In genomic region chr11:76208829-76209670, GRCh38 we compare ENCODE assay signal across 1 cellular context.
TF ChIP-seq lines count a peak whose summit lies in the region.

No MANE protein-coding gene starts in this region.

TF ChIP-seq in HEK293, 187 proteins besides CTCF, POLR2A, EP300 and RAD21 (continued from another document and continues in another):
- TF ChIP-seq REST (tag by site-specific recombination; IDR thresholded peaks at IDR 0.05) (peak; percentile 17; the same call in 1 of the 2 replicates), ZNF610 (tag by site-specific recombination; IDR thresholded peaks at IDR 0.05; ENCODE audit: borderline replicate concordance) (no peak), ZSCAN5A (tag by site-specific recombination; IDR thresholded peaks at IDR 0.05) (no peak), ZNF777 (tag by site-specific recombination; IDR thresholded peaks at IDR 0.05; ENCODE audit: borderline replicate concordance) (0 out of 2 replicates have a peak, but pooled peaks have one; percentile 54), ZNF202 (tag by site-specific recombination; IDR thresholded peaks at IDR 0.05; ENCODE audit: borderline replicate concordance) (no peak), ZNF423 (tag by site-specific recombination; IDR thresholded peaks at IDR 0.05) (peak; percentile 22; the same call in 1 of the 2 replicates), GLIS2 (tag by site-specific recombination; IDR thresholded peaks at IDR 0.05) (peak; percentile 84), ZFP37 (tag by site-specific recombination; IDR thresholded peaks at IDR 0.05) (0 out of 2 replicates have a peak, but pooled peaks have one; percentile 23), ZNF658 (tag by site-specific recombination; IDR thresholded peaks at IDR 0.05) (no peak), GLI2 (tag by site-specific recombination; IDR thresholded peaks at IDR 0.05; ENCODE audit: borderline replicate concordance, low read depth) (no peak), KLF8 (tag by site-specific recombination; IDR thresholded peaks at IDR 0.05) (peak; percentile 49; the same call in 1 of the 2 replicates), ZBTB7A (tag by site-specific recombination; IDR thresholded peaks at IDR 0.05; ENCODE audit: low read depth) (peak; percentile 40; the same call in 1 of the 2 replicates), ZNF560 (tag by site-specific recombination; IDR thresholded peaks at IDR 0.05; ENCODE audit: borderline replicate concordance) (no peak), BCL11A (tag by site-specific recombination; IDR thresholded peaks at IDR 0.05; ENCODE audit: low read depth) (peak; percentile 96), SP7 (tag by site-specific recombination; IDR thresholded peaks at IDR 0.05) (peak; percentile 81), GLIS1 (tag by site-specific recombination; IDR thresholded peaks at IDR 0.05) (peak; percentile 77), ZEB2 (tag by site-specific recombination; IDR thresholded peaks at IDR 0.05) (peak; percentile 66; the same call in 1 of the 2 replicates), ZNF843 (tag by site-specific recombination; IDR thresholded peaks at IDR 0.05) (0 out of 2 replicates have a peak, but pooled peaks have one; percentile 33), MZF1 (tag by site-specific recombination; IDR thresholded peaks at IDR 0.05; ENCODE audit: borderline replicate concordance) (peak; percentile 35; the same call in 1 of the 2 replicates), ZBTB10 (tag by site-specific recombination; IDR thresholded peaks at IDR 0.05) (peak; percentile 91), PATZ1 (tag by site-specific recombination; IDR thresholded peaks at IDR 0.05) (peak; percentile 89), ZBTB20 (tag by site-specific recombination; IDR thresholded peaks at IDR 0.05) (peak; percentile 91), ZBTB49 (tag by site-specific recombination; IDR thresholded peaks at IDR 0.05; ENCODE audit: low read depth) (no peak), ELK4 (IDR thresholded peaks at IDR 0.05; ENCODE audit: borderline replicate concordance, low read depth, low read length) (no peak), ZNF112 (tag by site-specific recombination; IDR thresholded peaks at IDR 0.05) (no peak), ZNF169 (tag by site-specific recombination; IDR thresholded peaks at IDR 0.05) (no peak), ZNF785 (tag by site-specific recombination; IDR thresholded peaks at IDR 0.05) (no peak), SP2 (tag by site-specific recombination; IDR thresholded peaks at IDR 0.05) (peak; percentile 21; the same call in 1 of the 2 replicates), ZBTB11 (tag by site-specific recombination; conservative IDR thresholded peaks at IDR 0.05; ENCODE audit: low read depth) (no peak), ZSCAN16 (tag by site-specific recombination; IDR thresholded peaks at IDR 0.05) (no peak), ZNF132 (tag by site-specific recombination; IDR thresholded peaks at IDR 0.05; ENCODE audit: borderline replicate concordance) (no peak), ZIC2 (tag by site-specific recombination; IDR thresholded peaks at IDR 0.05) (peak; percentile 37), ZNF626 (tag by site-specific recombination; IDR thresholded peaks at IDR 0.05) (no peak), KLF16 (tag by site-specific recombination; IDR thresholded peaks at IDR 0.05) (peak; percentile 52; the same call in 1 of the 2 replicates), ZNF585B (tag by site-specific recombination; IDR thresholded peaks at IDR 0.05) (no peak), ZNF248 (tag by site-specific recombination; IDR thresholded peaks at IDR 0.05) (no peak), ZNF214 (tag by site-specific recombination; IDR thresholded peaks at IDR 0.05; ENCODE audit: borderline replicate concordance) (no peak), ZFP41 (tag by site-specific recombination; IDR thresholded peaks at IDR 0.05; ENCODE audit: borderline replicate concordance) (no peak), WT1 (tag by site-specific recombination; IDR thresholded peaks at IDR 0.05) (no peak), ZNF398 (tag by site-specific recombination; IDR thresholded peaks at IDR 0.05) (peak; percentile 58), ZNF175 (tag by site-specific recombination; IDR thresholded peaks at IDR 0.05) (no peak), ZNF544 (tag by site-specific recombination; IDR thresholded peaks at IDR 0.05) (no peak)
